1 cellular context compared by ENCODE assay signal in the genomic region with DNA sequence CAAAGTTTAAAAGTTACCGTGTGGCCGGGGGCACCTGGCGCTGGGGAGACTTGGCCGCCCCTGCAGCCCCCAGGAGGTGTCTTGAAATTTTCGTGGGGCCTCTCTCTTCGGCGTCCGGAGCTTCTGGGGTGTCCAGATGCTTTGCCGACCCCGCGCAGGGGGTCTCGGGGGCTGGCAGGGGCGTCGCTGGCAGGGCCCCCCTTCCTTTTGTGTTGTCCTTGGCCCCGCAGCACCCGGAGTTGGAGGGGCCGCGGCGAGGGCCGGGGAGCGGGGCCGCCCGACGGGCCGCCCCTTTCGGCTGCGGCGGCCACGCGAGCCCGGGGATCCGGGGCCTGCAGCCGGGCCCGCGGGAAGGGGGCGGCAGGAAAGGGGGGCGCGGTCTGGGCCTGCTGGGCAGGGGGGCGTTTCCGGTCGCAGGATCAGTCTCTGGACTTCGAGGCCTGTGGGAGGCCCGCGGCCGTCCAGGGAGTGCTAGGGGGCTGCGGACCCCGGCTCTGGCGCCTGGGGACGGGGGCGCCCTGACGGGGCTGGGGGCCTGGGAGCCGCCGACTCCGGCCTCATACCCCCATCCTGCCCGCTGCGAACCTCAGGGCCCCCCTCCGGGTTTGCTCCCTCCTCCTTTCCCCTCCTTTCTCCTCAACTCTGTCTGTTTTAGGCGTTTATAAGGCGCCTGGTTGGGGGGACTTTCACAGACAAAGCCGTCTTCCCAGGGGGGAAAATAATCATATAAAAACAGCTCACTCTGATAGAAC.
TF ChIP-seq lines count a peak whose summit lies in the region.

No MANE protein-coding gene starts in this region.

TF ChIP-seq in HepG2, 621 proteins besides CTCF, POLR2A, EP300 and RAD21 (continued from another document and continues in another):
- TF ChIP-seq ZMAT3 (CRISPR knock-in tag; conservative IDR thresholded peaks at IDR 0.05), result no peak
- TF ChIP-seq, protein P1, sequence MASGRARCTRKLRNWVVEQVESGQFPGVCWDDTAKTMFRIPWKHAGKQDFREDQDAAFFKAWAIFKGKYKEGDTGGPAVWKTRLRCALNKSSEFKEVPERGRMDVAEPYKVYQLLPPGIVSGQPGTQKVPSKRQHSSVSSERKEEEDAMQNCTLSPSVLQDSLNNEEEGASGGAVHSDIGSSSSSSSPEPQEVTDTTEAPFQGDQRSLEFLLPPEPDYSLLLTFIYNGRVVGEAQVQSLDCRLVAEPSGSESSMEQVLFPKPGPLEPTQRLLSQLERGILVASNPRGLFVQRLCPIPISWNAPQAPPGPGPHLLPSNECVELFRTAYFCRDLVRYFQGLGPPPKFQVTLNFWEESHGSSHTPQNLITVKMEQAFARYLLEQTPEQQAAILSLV (CRISPR knock-in tag; IDR thresholded peaks at IDR 0.05; ENCODE audit: borderline replicate concordance), result 0 out of 2 replicates have a peak, but pooled peaks have one; percentile 21
- TF ChIP-seq ZNF12 (CRISPR knock-in tag; IDR thresholded peaks at IDR 0.05), result no peak
- TF ChIP-seq, protein P2, sequence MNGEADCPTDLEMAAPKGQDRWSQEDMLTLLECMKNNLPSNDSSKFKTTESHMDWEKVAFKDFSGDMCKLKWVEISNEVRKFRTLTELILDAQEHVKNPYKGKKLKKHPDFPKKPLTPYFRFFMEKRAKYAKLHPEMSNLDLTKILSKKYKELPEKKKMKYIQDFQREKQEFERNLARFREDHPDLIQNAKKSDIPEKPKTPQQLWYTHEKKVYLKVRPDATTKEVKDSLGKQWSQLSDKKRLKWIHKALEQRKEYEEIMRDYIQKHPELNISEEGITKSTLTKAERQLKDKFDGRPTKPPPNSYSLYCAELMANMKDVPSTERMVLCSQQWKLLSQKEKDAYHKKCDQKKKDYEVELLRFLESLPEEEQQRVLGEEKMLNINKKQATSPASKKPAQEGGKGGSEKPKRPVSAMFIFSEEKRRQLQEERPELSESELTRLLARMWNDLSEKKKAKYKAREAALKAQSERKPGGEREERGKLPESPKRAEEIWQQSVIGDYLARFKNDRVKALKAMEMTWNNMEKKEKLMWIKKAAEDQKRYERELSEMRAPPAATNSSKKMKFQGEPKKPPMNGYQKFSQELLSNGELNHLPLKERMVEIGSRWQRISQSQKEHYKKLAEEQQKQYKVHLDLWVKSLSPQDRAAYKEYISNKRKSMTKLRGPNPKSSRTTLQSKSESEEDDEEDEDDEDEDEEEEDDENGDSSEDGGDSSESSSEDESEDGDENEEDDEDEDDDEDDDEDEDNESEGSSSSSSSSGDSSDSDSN (CRISPR knock-in tag; IDR thresholded peaks at IDR 0.05), result peak; percentile 98
- no peak for TF ChIP-seq HNRNPUL1 (IDR thresholded peaks at IDR 0.05; ENCODE audit: low read depth, low read length)
- peak; percentile 19; the same call in 1 of the 2 replicates for TF ChIP-seq KDM5B (CRISPR knock-in tag; IDR thresholded peaks at IDR 0.05; ENCODE audit: borderline replicate concordance)
- TF ChIP-seq, protein P3, sequence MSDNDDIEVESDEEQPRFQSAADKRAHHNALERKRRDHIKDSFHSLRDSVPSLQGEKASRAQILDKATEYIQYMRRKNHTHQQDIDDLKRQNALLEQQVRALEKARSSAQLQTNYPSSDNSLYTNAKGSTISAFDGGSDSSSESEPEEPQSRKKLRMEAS (IDR thresholded peaks at IDR 0.05), result 0 out of 2 replicates have a peak, but pooled peaks have one; percentile 4
- peak; percentile 52 for TF ChIP-seq PHF8 (CRISPR knock-in tag; IDR thresholded peaks at IDR 0.05)
- no peak for TF ChIP-seq ZNF20 (CRISPR knock-in tag; IDR thresholded peaks at IDR 0.05)
- TF ChIP-seq GFI1 (CRISPR knock-in tag; IDR thresholded peaks at IDR 0.05; ENCODE audit: borderline replicate concordance), result 0 out of 2 replicates have a peak, but pooled peaks have one; percentile 9
- TF ChIP-seq, protein P4, sequence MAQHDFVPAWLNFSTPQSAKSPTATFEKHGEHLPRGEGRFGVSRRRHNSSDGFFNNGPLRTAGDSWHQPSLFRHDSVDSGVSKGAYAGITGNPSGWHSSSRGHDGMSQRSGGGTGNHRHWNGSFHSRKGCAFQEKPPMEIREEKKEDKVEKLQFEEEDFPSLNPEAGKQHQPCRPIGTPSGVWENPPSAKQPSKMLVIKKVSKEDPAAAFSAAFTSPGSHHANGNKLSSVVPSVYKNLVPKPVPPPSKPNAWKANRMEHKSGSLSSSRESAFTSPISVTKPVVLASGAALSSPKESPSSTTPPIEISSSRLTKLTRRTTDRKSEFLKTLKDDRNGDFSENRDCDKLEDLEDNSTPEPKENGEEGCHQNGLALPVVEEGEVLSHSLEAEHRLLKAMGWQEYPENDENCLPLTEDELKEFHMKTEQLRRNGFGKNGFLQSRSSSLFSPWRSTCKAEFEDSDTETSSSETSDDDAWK (CRISPR knock-in tag; IDR thresholded peaks at IDR 0.05), result no peak
- no peak for TF ChIP-seq ZNF550 (CRISPR knock-in tag; IDR thresholded peaks at IDR 0.05; ENCODE audit: borderline replicate concordance)
- TF ChIP-seq SPEN (CRISPR knock-in tag; IDR thresholded peaks at IDR 0.05; ENCODE audit: low read depth), result peak; percentile 57; the same call in 1 of the 2 replicates
- TF ChIP-seq ZNF484 (CRISPR knock-in tag; IDR thresholded peaks at IDR 0.05; ENCODE audit: borderline replicate concordance, low read depth), result no peak
- TF ChIP-seq, protein P5, sequence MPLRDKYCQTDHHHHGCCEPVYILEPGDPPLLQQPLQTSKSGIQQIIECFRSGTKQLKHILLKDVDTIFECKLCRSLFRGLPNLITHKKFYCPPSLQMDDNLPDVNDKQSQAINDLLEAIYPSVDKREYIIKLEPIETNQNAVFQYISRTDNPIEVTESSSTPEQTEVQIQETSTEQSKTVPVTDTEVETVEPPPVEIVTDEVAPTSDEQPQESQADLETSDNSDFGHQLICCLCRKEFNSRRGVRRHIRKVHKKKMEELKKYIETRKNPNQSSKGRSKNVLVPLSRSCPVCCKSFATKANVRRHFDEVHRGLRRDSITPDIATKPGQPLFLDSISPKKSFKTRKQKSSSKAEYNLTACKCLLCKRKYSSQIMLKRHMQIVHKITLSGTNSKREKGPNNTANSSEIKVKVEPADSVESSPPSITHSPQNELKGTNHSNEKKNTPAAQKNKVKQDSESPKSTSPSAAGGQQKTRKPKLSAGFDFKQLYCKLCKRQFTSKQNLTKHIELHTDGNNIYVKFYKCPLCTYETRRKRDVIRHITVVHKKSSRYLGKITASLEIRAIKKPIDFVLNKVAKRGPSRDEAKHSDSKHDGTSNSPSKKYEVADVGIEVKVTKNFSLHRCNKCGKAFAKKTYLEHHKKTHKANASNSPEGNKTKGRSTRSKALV (CRISPR knock-in tag; IDR thresholded peaks at IDR 0.05), result no peak
- no peak for TF ChIP-seq MTF2 (CRISPR knock-in tag; IDR thresholded peaks at IDR 0.05; ENCODE audit: borderline replicate concordance)
- 0 out of 2 replicates have a peak, but pooled peaks have one; percentile 36 for TF ChIP-seq ZNF333 (CRISPR knock-in tag; IDR thresholded peaks at IDR 0.05; ENCODE audit: borderline replicate concordance)
- 0 out of 2 replicates have a peak, but pooled peaks have one; percentile 8 for TF ChIP-seq FOSL2 (CRISPR knock-in tag; IDR thresholded peaks at IDR 0.05)
- no peak for TF ChIP-seq MIXL1 (CRISPR knock-in tag; IDR thresholded peaks at IDR 0.05)
- TF ChIP-seq ZSCAN21 (CRISPR knock-in tag; IDR thresholded peaks at IDR 0.05; ENCODE audit: borderline replicate concordance), result peak; percentile 33; the same call in 1 of the 2 replicates
- peak; percentile 60; the same call in 1 of the 2 replicates for TF ChIP-seq IRX3 (CRISPR knock-in tag; IDR thresholded peaks at IDR 0.05; ENCODE audit: borderline replicate concordance, low read depth)
- TF ChIP-seq AGO2 (optimal IDR thresholded peaks at IDR 0.05; ENCODE audit: low read depth, low read length), result peak; percentile 69
- 0 out of 2 replicates have a peak, but pooled peaks have one; percentile 10 for TF ChIP-seq ZNF143 (CRISPR knock-in tag; IDR thresholded peaks at IDR 0.05)
- TF ChIP-seq ZNF121 (CRISPR knock-in tag; IDR thresholded peaks at IDR 0.05), result 0 out of 2 replicates have a peak, but pooled peaks have one; percentile 5
- TF ChIP-seq, protein P6, sequence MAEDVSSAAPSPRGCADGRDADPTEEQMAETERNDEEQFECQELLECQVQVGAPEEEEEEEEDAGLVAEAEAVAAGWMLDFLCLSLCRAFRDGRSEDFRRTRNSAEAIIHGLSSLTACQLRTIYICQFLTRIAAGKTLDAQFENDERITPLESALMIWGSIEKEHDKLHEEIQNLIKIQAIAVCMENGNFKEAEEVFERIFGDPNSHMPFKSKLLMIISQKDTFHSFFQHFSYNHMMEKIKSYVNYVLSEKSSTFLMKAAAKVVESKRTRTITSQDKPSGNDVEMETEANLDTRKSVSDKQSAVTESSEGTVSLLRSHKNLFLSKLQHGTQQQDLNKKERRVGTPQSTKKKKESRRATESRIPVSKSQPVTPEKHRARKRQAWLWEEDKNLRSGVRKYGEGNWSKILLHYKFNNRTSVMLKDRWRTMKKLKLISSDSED (CRISPR knock-in tag; IDR thresholded peaks at IDR 0.05), result no peak
- no peak for TF ChIP-seq YEATS4 (CRISPR knock-in tag; IDR thresholded peaks at IDR 0.05; ENCODE audit: borderline replicate concordance)
- TF ChIP-seq, protein P7, sequence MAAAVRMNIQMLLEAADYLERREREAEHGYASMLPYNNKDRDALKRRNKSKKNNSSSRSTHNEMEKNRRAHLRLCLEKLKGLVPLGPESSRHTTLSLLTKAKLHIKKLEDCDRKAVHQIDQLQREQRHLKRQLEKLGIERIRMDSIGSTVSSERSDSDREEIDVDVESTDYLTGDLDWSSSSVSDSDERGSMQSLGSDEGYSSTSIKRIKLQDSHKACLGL (CRISPR knock-in tag; IDR thresholded peaks at IDR 0.05), result 0 out of 2 replicates have a peak, but pooled peaks have one; percentile 61
- 0 out of 2 replicates have a peak, but pooled peaks have one; percentile 4 for TF ChIP-seq THAP11 (CRISPR knock-in tag; IDR thresholded peaks at IDR 0.05)
- TF ChIP-seq ZNF180 (CRISPR knock-in tag; IDR thresholded peaks at IDR 0.05; ENCODE audit: borderline replicate concordance, low read depth), result no peak
- no peak for TF ChIP-seq TCF12 (IDR thresholded peaks at IDR 0.05)
- TF ChIP-seq TCF12 (CRISPR knock-in tag; IDR thresholded peaks at IDR 0.05), result no peak
- TF ChIP-seq, protein P8, sequence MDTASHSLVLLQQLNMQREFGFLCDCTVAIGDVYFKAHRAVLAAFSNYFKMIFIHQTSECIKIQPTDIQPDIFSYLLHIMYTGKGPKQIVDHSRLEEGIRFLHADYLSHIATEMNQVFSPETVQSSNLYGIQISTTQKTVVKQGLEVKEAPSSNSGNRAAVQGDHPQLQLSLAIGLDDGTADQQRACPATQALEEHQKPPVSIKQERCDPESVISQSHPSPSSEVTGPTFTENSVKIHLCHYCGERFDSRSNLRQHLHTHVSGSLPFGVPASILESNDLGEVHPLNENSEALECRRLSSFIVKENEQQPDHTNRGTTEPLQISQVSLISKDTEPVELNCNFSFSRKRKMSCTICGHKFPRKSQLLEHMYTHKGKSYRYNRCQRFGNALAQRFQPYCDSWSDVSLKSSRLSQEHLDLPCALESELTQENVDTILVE (CRISPR knock-in tag; IDR thresholded peaks at IDR 0.05), result no peak
- 0 out of 2 replicates have a peak, but pooled peaks have one; percentile 31 for TF ChIP-seq BORCS8-MEF2B (CRISPR knock-in tag; IDR thresholded peaks at IDR 0.05)
- 0 out of 2 replicates have a peak, but pooled peaks have one; percentile 12 for TF ChIP-seq PCBP1 (IDR thresholded peaks at IDR 0.05; ENCODE audit: borderline replicate concordance, low read depth, low read length)
- no peak for TF ChIP-seq CENPT (CRISPR knock-in tag; IDR thresholded peaks at IDR 0.05; ENCODE audit: low read depth)
- peak; percentile 92 for TF ChIP-seq ZFY (CRISPR knock-in tag; IDR thresholded peaks at IDR 0.05)
- TF ChIP-seq MBNL3 (CRISPR knock-in tag; conservative IDR thresholded peaks at IDR 0.05), result no peak
- TF ChIP-seq ZNF24 (IDR thresholded peaks at IDR 0.05), result no peak
- no peak for TF ChIP-seq ISL2 (CRISPR knock-in tag; IDR thresholded peaks at IDR 0.05)
- peak; percentile 5; the same call in 1 of the 2 replicates for TF ChIP-seq RBFOX2 (IDR thresholded peaks at IDR 0.05; ENCODE audit: low read depth, low read length)
- TF ChIP-seq ARNTL (CRISPR knock-in tag; IDR thresholded peaks at IDR 0.05), result no peak
- TF ChIP-seq, protein P9, sequence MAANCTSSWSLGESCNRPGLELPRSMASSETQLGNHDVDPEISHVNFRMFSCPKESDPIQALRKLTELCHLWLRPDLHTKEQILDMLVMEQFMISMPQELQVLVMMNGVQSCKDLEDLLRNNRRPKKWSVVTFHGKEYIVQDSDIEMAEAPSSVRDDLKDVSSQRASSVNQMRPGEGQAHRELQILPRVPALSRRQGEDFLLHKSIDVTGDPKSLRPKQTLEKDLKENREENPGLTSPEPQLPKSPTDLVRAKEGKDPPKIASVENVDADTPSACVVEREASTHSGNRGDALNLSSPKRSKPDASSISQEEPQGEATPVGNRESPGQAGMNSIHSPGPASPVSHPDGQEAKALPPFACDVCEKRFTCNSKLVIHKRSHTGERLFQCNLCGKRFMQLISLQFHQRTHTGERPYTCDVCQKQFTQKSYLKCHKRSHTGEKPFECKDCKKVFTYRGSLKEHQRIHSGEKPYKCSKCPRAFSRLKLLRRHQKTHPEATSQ (CRISPR knock-in tag; IDR thresholded peaks at IDR 0.05; ENCODE audit: borderline replicate concordance), result no peak
- TF ChIP-seq, protein P10, sequence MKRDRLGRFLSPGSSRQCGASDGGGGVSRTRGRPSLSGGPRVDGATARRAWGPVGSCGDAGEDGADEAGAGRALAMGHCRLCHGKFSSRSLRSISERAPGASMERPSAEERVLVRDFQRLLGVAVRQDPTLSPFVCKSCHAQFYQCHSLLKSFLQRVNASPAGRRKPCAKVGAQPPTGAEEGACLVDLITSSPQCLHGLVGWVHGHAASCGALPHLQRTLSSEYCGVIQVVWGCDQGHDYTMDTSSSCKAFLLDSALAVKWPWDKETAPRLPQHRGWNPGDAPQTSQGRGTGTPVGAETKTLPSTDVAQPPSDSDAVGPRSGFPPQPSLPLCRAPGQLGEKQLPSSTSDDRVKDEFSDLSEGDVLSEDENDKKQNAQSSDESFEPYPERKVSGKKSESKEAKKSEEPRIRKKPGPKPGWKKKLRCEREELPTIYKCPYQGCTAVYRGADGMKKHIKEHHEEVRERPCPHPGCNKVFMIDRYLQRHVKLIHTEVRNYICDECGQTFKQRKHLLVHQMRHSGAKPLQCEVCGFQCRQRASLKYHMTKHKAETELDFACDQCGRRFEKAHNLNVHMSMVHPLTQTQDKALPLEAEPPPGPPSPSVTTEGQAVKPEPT (CRISPR knock-in tag; IDR thresholded peaks at IDR 0.05; ENCODE audit: low read depth), result no peak
- TF ChIP-seq ZFYVE20 (CRISPR knock-in tag; IDR thresholded peaks at IDR 0.05; ENCODE audit: borderline replicate concordance, low read depth), result 0 out of 2 replicates have a peak, but pooled peaks have one; percentile 64
- TF ChIP-seq, protein P11, sequence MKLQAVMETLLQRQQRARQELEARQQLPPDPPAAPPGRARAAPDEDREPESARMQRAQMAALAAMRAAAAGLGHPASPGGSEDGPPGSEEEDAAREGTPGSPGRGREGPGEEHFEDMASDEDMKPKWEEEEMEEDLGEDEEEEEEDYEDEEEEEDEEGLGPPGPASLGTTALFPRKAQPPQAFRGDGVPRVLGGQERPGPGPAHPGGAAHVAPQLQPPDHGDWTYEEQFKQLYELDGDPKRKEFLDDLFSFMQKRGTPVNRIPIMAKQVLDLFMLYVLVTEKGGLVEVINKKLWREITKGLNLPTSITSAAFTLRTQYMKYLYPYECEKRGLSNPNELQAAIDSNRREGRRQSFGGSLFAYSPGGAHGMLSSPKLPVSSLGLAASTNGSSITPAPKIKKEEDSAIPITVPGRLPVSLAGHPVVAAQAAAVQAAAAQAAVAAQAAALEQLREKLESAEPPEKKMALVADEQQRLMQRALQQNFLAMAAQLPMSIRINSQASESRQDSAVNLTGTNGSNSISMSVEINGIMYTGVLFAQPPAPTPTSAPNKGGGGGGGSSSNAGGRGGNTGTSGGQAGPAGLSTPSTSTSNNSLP (IDR thresholded peaks at IDR 0.05; ENCODE audit: low read depth, low read length), result no peak
